Comparison of ENCODE assay signal across 6 cellular contexts in genomic region chr14:23071975-23072539, GRCh38. TPM values are rescaled to one million over a fixed set of nuclear protein-coding genes. Genes with fewer than 3 reads are reported as not detected.
DNase-seq lines count a peak whose midpoint lies in the region; ATAC-seq and TF ChIP-seq lines count a peak whose summit lies in the region.

No MANE protein-coding gene starts in this region.

- H3K79me2 ChIP-seq in PC-3 (ENCODE audit: low read length): peaks cover 47% of the 10 kb centered on the region

- TF ChIP-seq CTCF in PC-3 (conservative IDR thresholded peaks at IDR 0.05; ENCODE audit: low read depth, low read length): no peak
- TF ChIP-seq CTCF in esophagus squamous epithelium (IDR thresholded peaks at IDR 0.05): no peak

- peaks cover 40% of the 10 kb centered on the region for H3K4me1 Mint-ChIP-seq in stimulated activated memory B cell treated with anti-CD40 and anti-IgM and Interleukin-4, amounts not matched to agents 10 μg/mL and 1 μg/mL and 100 μg/mL, for 72 hours

- peak overlapping the region; percentile 87 for H3K4me3 Mint-ChIP-seq in stimulated activated memory B cell treated with anti-CD40 and anti-IgM and Interleukin-4, amounts not matched to agents 10 μg/mL and 1 μg/mL and 100 μg/mL, for 72 hours

- H3F3A ChIP-seq in PC-3 (ENCODE audit: low read length, unreplicated experiment): peaks cover 4% of the 10 kb centered on the region

- DNase-seq in PC-3: peak; percentile 69
- no peak for DNase-seq in esophagus squamous epithelium (lab: John Stamatoyannopoulos, UW)
- DNase-seq in stimulated activated CD4-positive, alpha-beta T cell treated with anti-CD3 and anti-CD28 coated beads, Interleukin-15, amount 100 ng/mL, for 24 hours: no peak
- DNase-seq in GDM1 (lab: John Stamatoyannopoulos, UW): no peak

- H3K4me3 ChIP-seq in PC-3 (ENCODE audit: low read length) (peak overlapping the region; percentile 94), esophagus squamous epithelium (peak overlapping the region in 3 of 4 donors; percentile 57 to 84 (median 64))

- CTCF ChIA-PET in PC-3 (lab: Charles Lee): interaction anchor here (0.6 to 1.7 kb wide), 7 partner anchors 9 to 141 kb away, joined by 3 to 11 read pairs (median 4); partner anchors contain the start of genes ACIN1 and C14orf119

- H3K4me2 ChIP-seq in PC-3 (ENCODE audit: low read length): peak overlapping the region; percentile 98

- H3K27ac Mint-ChIP-seq in stimulated activated memory B cell treated with anti-CD40 and anti-IgM and Interleukin-4, amounts not matched to agents 10 μg/mL and 1 μg/mL and 100 μg/mL, for 72 hours: peak overlapping the region; percentile 83

- H4K20me1 ChIP-seq in PC-3 (ENCODE audit: low read length): peaks cover 18% of the 10 kb centered on the region

- whole genome bisulfite sequencing in esophagus squamous epithelium, 2 donors: 30 to 40% methylated on average over 5 of the region's 5 CpGs

- no TSS peak for BruUV-seq in PC-3 (replicated peaks; lab: Mats Ljungman, UMichigan)

- H3K36me3 ChIP-seq in PC-3 (ENCODE audit: low read depth, low read length) (peaks cover 49% of the 10 kb centered on the region), esophagus squamous epithelium (peaks cover 31 to 76% (median 35%) of the 10 kb centered on the region in 3 donors)

- H3K9me3 Mint-ChIP-seq in stimulated activated memory B cell treated with anti-CD40 and anti-IgM and Interleukin-4, amounts not matched to agents 10 μg/mL and 1 μg/mL and 100 μg/mL, for 72 hours: no peaks in the 10 kb centered on the region

- H3K36me3 Mint-ChIP-seq in stimulated activated memory B cell treated with anti-CD40 and anti-IgM and Interleukin-4, amounts not matched to agents 10 μg/mL and 1 μg/mL and 100 μg/mL, for 72 hours: peaks cover 27% of the 10 kb centered on the region

- peak overlapping the region; percentile 95 for H3K9ac ChIP-seq in PC-3 (ENCODE audit: low read length)

- POLR2A ChIA-PET in PC-3 (lab: Charles Lee; ENCODE audit: unreplicated experiment): interaction anchor here (0.9 to 1.6 kb wide), 3 partner anchors 23 to 249 kb away, joined by 4 to 12 read pairs (median 4); partner anchors contain the start of genes ACIN1, C14orf119 and PABPN1

- intact Hi-C loops in PC-3 (cut with micrococcal nuclease): loop anchor here (10.0 kb wide), 1 partner anchor 483 kb away; the partner anchor contains the start of genes THTPA and ZFHX2
- intact Hi-C loops in esophagus squamous epithelium (cut with DNase I): no loop called here

- no peak for TF ChIP-seq POLR2A in esophagus squamous epithelium (IDR thresholded peaks at IDR 0.05)

- H3K4me1 ChIP-seq in PC-3 (ENCODE audit: insufficient read depth, low read length) (peaks cover 41% of the 10 kb centered on the region), esophagus squamous epithelium (peaks cover 26 to 60% (median 29%) of the 10 kb centered on the region in 3 donors)

- ATAC-seq in PC-3: peak; percentile 57
- ATAC-seq in stimulated activated memory B cell treated with anti-CD40 and anti-IgM and Interleukin-4, amounts not matched to agents 10 μg/mL and 1 μg/mL and 100 μg/mL, for 72 hours: no peak
- no peak for ATAC-seq in HG03342 (IDR thresholded peaks at IDR 0.05; ENCODE audit: unreplicated experiment)

- H3K27me3 Mint-ChIP-seq in stimulated activated memory B cell treated with anti-CD40 and anti-IgM and Interleukin-4, amounts not matched to agents 10 μg/mL and 1 μg/mL and 100 μg/mL, for 72 hours: no peaks in the 10 kb centered on the region

- H3K27me3 ChIP-seq in PC-3 (ENCODE audit: low read length) (no peaks in the 10 kb centered on the region), esophagus squamous epithelium (no peaks in the 10 kb centered on the region)

- no peaks in the 10 kb centered on the region for H3K9me2 ChIP-seq in PC-3 (replicated peaks; ENCODE audit: low read length)

- no peaks in the 10 kb centered on the region for H3K9me3 ChIP-seq in PC-3 (ENCODE audit: low read length)
- no peaks in the 10 kb centered on the region for H3K9me3 ChIP-seq in esophagus squamous epithelium

- H2AFZ ChIP-seq in PC-3 (ENCODE audit: low read length): no peak overlapping the region

- H3K27ac ChIP-seq in PC-3 (ENCODE audit: low read length): peak overlapping the region; percentile 57
- H3K27ac ChIP-seq in esophagus squamous epithelium: peak overlapping the region; percentile 73 to 92 (median 86)

RNA-seq across cellular contexts. Expression of gene CDH24, which starts 14.7 kb away (rescaled TPM):
- total RNA-seq in PC-3 (2014; rRNA removed) (14.8 and 16.4 TPM in 2 replicates), esophagus squamous epithelium (1 to 10 TPM; 3.4 to 6.7 (median 4.8) TPM)

RNA-seq across cellular contexts. Expression of gene ACIN1, which starts 22.9 kb away (rescaled TPM):
- total RNA-seq in PC-3 (2014; rRNA removed) (112 and 116 TPM in 2 replicates), esophagus squamous epithelium (100 to 1,000 TPM in 1 of 4 donors, 10 to 100 TPM in 3; 51.4 to 107 (median 83.0) TPM)

RNA-seq across cellular contexts. Expression of gene C14orf119, which starts 23.2 kb away (rescaled TPM):
- total RNA-seq in PC-3 (2014; rRNA removed) (26.7 and 49.6 TPM in 2 replicates), esophagus squamous epithelium (10 to 100 TPM; 17.5 to 42.0 (median 31.0) TPM)

RNA-seq across cellular contexts. Expression of gene PSMB11, which starts 30.0 kb away (rescaled TPM):
- total RNA-seq in PC-3 (2014; rRNA removed) (not detected in 2 replicates), esophagus squamous epithelium (not detected)

RNA-seq across cellular contexts. Expression of gene CIROP, which starts 32.7 kb away (rescaled TPM):
- total RNA-seq in PC-3 (2014; rRNA removed) (not detected in 2 replicates), esophagus squamous epithelium (under 1 TPM in 1 of 4 donors, not detected in 3; 0.38 TPM)
